In genomic region chr18:68962623-68963022, GRCh38 we compare ENCODE assay signal across 31 cellular contexts.
"Had no signal": no experiment of that assay in that cellular context is flagged by ENCODE, and none has a peak within 500 bp of the region (broad histone marks: within the 10 kb centered on the region; RNA-seq: fewer than 3 reads in every experiment).

No MANE protein-coding gene starts in this region.

- H3K36me3 ChIP-seq: ascending aorta had no signal

- H3K9me3 Mint-ChIP-seq: activated CD4-positive, alpha-beta T cell treated with anti-CD3 and anti-CD28 coated beads, Interleukin-2, amount 10 ng/mL, durations not matched to agents 24 days and 14 days; activated naive CD4-positive, alpha-beta T cell treated with anti-CD3 and anti-CD28 coated beads, Interleukin-2, amount 50 U/mL, for 24 hours; activated naive CD8-positive, alpha-beta T cell treated with anti-CD3 and anti-CD28 coated beads, Interleukin-2, amount 10 ng/mL, durations not matched to agents 7 days and 5 days; activated T-cell treated with anti-CD3 and anti-CD28 coated beads, Interleukin-2, amount 50 U/mL, for 24 hours; activated T-helper 2 cell treated with anti-CD3 and anti-CD28 coated beads, Interferon-gamma antibody, Interleukin-2, Interleukin-4, amounts not matched to agents 10 μg/mL and 5 μg/mL and 100 μg/mL, durations not matched to agents 14 hours and 24 hours and 36 hours; T-helper 1 cell treated with Interleukin-12 subunit alpha and Interleukin-12 subunit beta and Interleukin-4 antibody, amounts not matched to agents 30 μg/mL and 1 μg/mL, for 36 hours; T-helper 2 cell treated with Interferon-gamma antibody and Interleukin-4, amounts not matched to agents 5 μg/mL and 100 μg/mL, for 36 hours had no signal

- H3K27me3 Mint-ChIP-seq: activated CD4-positive, alpha-beta T cell treated with anti-CD3 and anti-CD28 coated beads, Interleukin-2, amount 10 ng/mL, durations not matched to agents 24 days and 14 days; activated naive CD4-positive, alpha-beta T cell treated with anti-CD3 and anti-CD28 coated beads, Interleukin-2, amount 50 U/mL, for 24 hours; activated naive CD8-positive, alpha-beta T cell treated with anti-CD3 and anti-CD28 coated beads, Interleukin-2, amount 10 ng/mL, durations not matched to agents 7 days and 5 days; activated T-cell treated with anti-CD3 and anti-CD28 coated beads, Interleukin-2, amount 50 U/mL, for 24 hours had no signal

- H3K4me3 ChIP-seq: ascending aorta, body of pancreas, PC-9 had no signal

- H3K27ac Mint-ChIP-seq: activated CD4-positive, alpha-beta T cell treated with anti-CD3 and anti-CD28 coated beads, Interleukin-2, amount 10 ng/mL, durations not matched to agents 24 days and 14 days; activated CD8-positive, alpha-beta T cell treated with anti-CD3 and anti-CD28 coated beads, Interleukin-2, amount 10 ng/mL, durations not matched to agents 7 days and 5 days; activated naive CD4-positive, alpha-beta T cell treated with anti-CD3 and anti-CD28 coated beads, Interleukin-2, amount 50 U/mL, for 24 hours; activated naive CD8-positive, alpha-beta T cell treated with anti-CD3 and anti-CD28 coated beads, Interleukin-2, amount 10 ng/mL, durations not matched to agents 7 days and 5 days; activated T-cell treated with anti-CD3 and anti-CD28 coated beads, Interleukin-2, amount 50 U/mL, for 24 hours; activated T-helper 2 cell treated with anti-CD3 and anti-CD28 coated beads, Interferon-gamma antibody, Interleukin-2, Interleukin-4, amounts not matched to agents 10 μg/mL and 5 μg/mL and 100 μg/mL, durations not matched to agents 14 hours and 24 hours and 36 hours; T-helper 1 cell treated with Interleukin-12 subunit alpha and Interleukin-12 subunit beta and Interleukin-4 antibody, amounts not matched to agents 30 μg/mL and 1 μg/mL, for 36 hours; T-helper 2 cell treated with Interferon-gamma antibody and Interleukin-4, amounts not matched to agents 5 μg/mL and 100 μg/mL, for 36 hours had no signal

- H3K27me3 ChIP-seq: ascending aorta, body of pancreas had no signal

- H3K36me3 Mint-ChIP-seq: activated naive CD8-positive, alpha-beta T cell treated with anti-CD3 and anti-CD28 coated beads, Interleukin-2, amount 10 ng/mL, durations not matched to agents 7 days and 5 days had no signal

- FAIRE-seq: RCC 7860, TTC549 had no signal

- H3K4me1 Mint-ChIP-seq: activated CD4-positive, alpha-beta T cell treated with anti-CD3 and anti-CD28 coated beads, Interleukin-2, amount 10 ng/mL, durations not matched to agents 24 days and 14 days; activated naive CD4-positive, alpha-beta T cell treated with anti-CD3 and anti-CD28 coated beads, Interleukin-2, amount 50 U/mL, for 24 hours; activated naive CD8-positive, alpha-beta T cell treated with anti-CD3 and anti-CD28 coated beads, Interleukin-2, amount 10 ng/mL, durations not matched to agents 7 days and 5 days had no signal

- DNase-seq: activated CD4-positive, alpha-beta T cell treated with anti-CD3 and anti-CD28 coated beads, Interleukin-2, amount 10 ng/mL, durations not matched to agents 24 days and 14 days; activated CD4-positive, alpha-beta T cell treated with anti-CD3 and anti-CD28 coated beads, Interleukin-2, amount 50 U/mL, for 48 hours; activated CD8-positive, alpha-beta T cell treated with anti-CD3 and anti-CD28 coated beads, Interleukin-2, amount 10 ng/mL, durations not matched to agents 7 days and 5 days; activated gamma-delta T cell; activated naive CD4-positive, alpha-beta T cell treated with Interleukin-2 at 50 U/mL for 16 hours; activated naive CD8-positive, alpha-beta T cell treated with anti-CD3 and anti-CD28 coated beads, Interleukin-2, amount 10 ng/mL, durations not matched to agents 7 days and 5 days; activated T-cell treated with anti-CD3 and anti-CD28 coated beads, Interleukin-2, amount 50 U/mL, for 24 hours; amygdala; body of pancreas; central memory CD4-positive, alpha-beta T cell; Kasumi-1; KG1; MM.1S; MV-4-11; NCI-H1092; NCI-H1436 treated with DMSO at 0.1 percent for 48 hours; NCI-H1694 treated with DMSO at 0.1 percent for 48 hours; NCI-H2029; NCI-H510A; NCI-H526; NCI-H748 treated with DMSO at 0.1 percent for 48 hours; NK-92 treated with Interleukin-12 subunit alpha and Interleukin-12 subunit beta, amount 100 ng/mL, for 24 hours; PC-9; Right ventricle myocardium superior had no signal

- H3K4me3 Mint-ChIP-seq: activated CD4-positive, alpha-beta T cell treated with anti-CD3 and anti-CD28 coated beads, Interleukin-2, amount 10 ng/mL, durations not matched to agents 24 days and 14 days; activated CD8-positive, alpha-beta T cell treated with anti-CD3 and anti-CD28 coated beads, Interleukin-2, amount 10 ng/mL, durations not matched to agents 7 days and 5 days; activated naive CD4-positive, alpha-beta T cell treated with anti-CD3 and anti-CD28 coated beads, Interleukin-2, amount 50 U/mL, for 24 hours; activated naive CD8-positive, alpha-beta T cell treated with anti-CD3 and anti-CD28 coated beads, Interleukin-2, amount 10 ng/mL, durations not matched to agents 7 days and 5 days; activated T-cell treated with anti-CD3 and anti-CD28 coated beads, Interleukin-2, amount 50 U/mL, for 24 hours; T-helper 1 cell treated with Interleukin-12 subunit alpha and Interleukin-12 subunit beta and Interleukin-4 antibody, amounts not matched to agents 30 μg/mL and 1 μg/mL, for 36 hours; T-helper 2 cell treated with Interferon-gamma antibody and Interleukin-4, amounts not matched to agents 5 μg/mL and 100 μg/mL, for 36 hours had no signal
